23 cellular contexts compared by ENCODE assay signal in the genomic region with DNA sequence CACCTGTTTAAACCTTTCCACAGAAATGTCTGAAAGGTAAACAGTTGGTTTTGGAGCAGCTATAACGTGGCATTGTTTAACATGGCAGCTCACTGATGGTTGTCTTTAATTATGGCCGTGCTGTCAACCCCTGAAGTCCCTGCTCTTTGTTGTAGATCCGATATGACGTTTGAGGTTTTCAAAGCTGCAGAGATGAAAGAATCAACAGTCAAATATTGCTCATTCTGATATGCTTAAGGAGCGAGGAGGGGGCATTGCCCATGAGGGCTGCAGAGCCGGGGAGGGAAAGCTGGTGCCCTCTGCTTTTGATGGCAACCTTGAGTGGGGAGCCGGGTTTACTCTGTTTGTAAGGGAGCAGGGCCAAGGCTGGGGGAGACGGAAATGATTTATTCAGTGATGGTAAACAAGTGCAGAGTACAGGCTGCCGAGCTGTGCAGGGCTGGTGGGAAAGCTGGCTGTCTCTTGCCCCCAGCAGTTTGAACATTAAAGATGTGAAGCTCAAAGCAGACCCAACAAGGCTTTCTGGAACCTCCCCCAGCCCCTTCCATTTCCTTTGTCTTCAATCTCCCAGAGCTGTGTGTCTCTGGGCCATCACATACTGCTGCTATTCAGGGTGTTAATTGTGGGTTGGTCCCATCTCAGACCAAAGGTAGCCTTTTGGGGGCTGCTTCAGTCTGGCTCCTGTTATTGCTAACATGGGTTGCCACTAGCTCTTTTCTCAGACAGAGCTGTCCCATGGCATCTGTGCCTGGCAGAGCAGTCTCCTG.
A peak's percentile ranks its signal among the peaks of the same experiment; 100 is the strongest.
DNase-seq lines count a peak whose midpoint lies in the region; ATAC-seq, FAIRE-seq and TF ChIP-seq lines count a peak whose summit lies in the region.
"Had no signal": no experiment of that assay in that cellular context is flagged by ENCODE, and none has a peak within 500 bp of the region (broad histone marks: within the 10 kb centered on the region; RNA-seq: fewer than 3 reads in every experiment).

No MANE protein-coding gene starts in this region.

- H3K36me3 Mint-ChIP-seq in activated CD4-positive, alpha-beta T cell treated with anti-CD3 and anti-CD28 coated beads, Interleukin-2, amount 10 ng/mL, durations not matched to agents 24 days and 14 days (ENCODE audit: low read depth): no peaks in the 10 kb centered on the region
- H3K36me3 Mint-ChIP-seq in nephron progenitor cell (ENCODE audit: low read depth): no peaks in the 10 kb centered on the region
- H3K36me3 Mint-ChIP-seq: brain had no signal

- H3K27ac Mint-ChIP-seq in activated CD4-positive, alpha-beta T cell treated with anti-CD3 and anti-CD28 coated beads, Interleukin-2, amount 10 ng/mL, durations not matched to agents 24 days and 14 days: no peak overlapping the region
- no peak overlapping the region for H3K27ac Mint-ChIP-seq in nephron progenitor cell
- H3K27ac Mint-ChIP-seq: activated naive CD8-positive, alpha-beta T cell treated with anti-CD3 and anti-CD28 coated beads, Interleukin-2, amount 50 U/mL, for 24 hours; activated T-helper 1 cell treated with anti-CD3 and anti-CD28 coated beads, Interleukin-12 subunit alpha, Interleukin-12 subunit beta, Interleukin-2, Interleukin-4 antibody, amounts not matched to agents 30 ng/mL and 10 ng/mL and 1 ng/mL, durations not matched to agents 14 hours and 24 hours and 36 hours; B cell had no signal

- no peaks in the 10 kb centered on the region for H3K36me3 ChIP-seq in pancreas
- H3K36me3 ChIP-seq: gastrocnemius medialis, suprapubic skin, uterus had no signal

- peaks cover 3% of the 10 kb centered on the region for H3K9me3 Mint-ChIP-seq in activated CD4-positive, alpha-beta T cell treated with anti-CD3 and anti-CD28 coated beads, Interleukin-2, amount 10 ng/mL, durations not matched to agents 24 days and 14 days
- no peaks in the 10 kb centered on the region for H3K9me3 Mint-ChIP-seq in nephron progenitor cell
- H3K9me3 Mint-ChIP-seq: activated naive CD8-positive, alpha-beta T cell treated with anti-CD3 and anti-CD28 coated beads, Interleukin-2, amount 50 U/mL, for 24 hours; activated T-helper 1 cell treated with anti-CD3 and anti-CD28 coated beads, Interleukin-12 subunit alpha, Interleukin-12 subunit beta, Interleukin-2, Interleukin-4 antibody, amounts not matched to agents 30 ng/mL and 10 ng/mL and 1 ng/mL, durations not matched to agents 14 hours and 24 hours and 36 hours had no signal

- no peak overlapping the region for H3K4me3 ChIP-seq in pancreas
- H3K4me3 ChIP-seq: gastrocnemius medialis, suprapubic skin, uterus had no signal

- peaks cover 33 to 57% (median 45%) of the 10 kb centered on the region in 3 donors for H3K4me1 ChIP-seq in pancreas
- H3K4me1 ChIP-seq: gastrocnemius medialis, suprapubic skin had no signal

- no peaks in the 10 kb centered on the region for H3K27me3 ChIP-seq in pancreas
- H3K27me3 ChIP-seq: gastrocnemius medialis, suprapubic skin, uterus had no signal

- WGBS in pancreas, 2 donors: 11 to 21% methylated on average over 9 of the region's 9 CpGs

- no peaks in the 10 kb centered on the region for H3K9me3 ChIP-seq in pancreas
- H3K9me3 ChIP-seq: gastrocnemius medialis, suprapubic skin, uterus had no signal

- intact Hi-C loops in pancreas (cut with DNase I): loop anchor here in 1 of 3 donors (10.0 kb wide), 1 partner anchor 372 kb away; the partner anchor contains the start of gene ZNF503
- intact Hi-C loops in activated CD4-positive, alpha-beta T cell treated with anti-CD3 and anti-CD28 coated beads, Interleukin-2, amount 10 ng/mL, durations not matched to agents 24 days and 14 days (cut with micrococcal nuclease): no loop called here

- ATAC-seq in pancreas: peak; percentile 67 to 90 (median 81)
- ATAC-seq: activated naive CD8-positive, alpha-beta T cell treated with anti-CD3 and anti-CD28 coated beads, Interleukin-2, amount 50 U/mL, for 24 hours; esophagus mucosa; gastrocnemius medialis; sciatic nerve; SK-N-SH treated with all-trans-retinoic acid at 6 μM for 48 hours had no signal

- peaks cover 7% of the 10 kb centered on the region for H3K4me1 Mint-ChIP-seq in activated CD4-positive, alpha-beta T cell treated with anti-CD3 and anti-CD28 coated beads, Interleukin-2, amount 10 ng/mL, durations not matched to agents 24 days and 14 days
- peaks cover 31% of the 10 kb centered on the region for H3K4me1 Mint-ChIP-seq in nephron progenitor cell

- H3K4me3 Mint-ChIP-seq in activated CD4-positive, alpha-beta T cell treated with anti-CD3 and anti-CD28 coated beads, Interleukin-2, amount 10 ng/mL, durations not matched to agents 24 days and 14 days: no peak overlapping the region
- no peak overlapping the region for H3K4me3 Mint-ChIP-seq in nephron progenitor cell
- H3K4me3 Mint-ChIP-seq: activated naive CD8-positive, alpha-beta T cell treated with anti-CD3 and anti-CD28 coated beads, Interleukin-2, amount 50 U/mL, for 24 hours; activated T-helper 1 cell treated with anti-CD3 and anti-CD28 coated beads, Interleukin-12 subunit alpha, Interleukin-12 subunit beta, Interleukin-2, Interleukin-4 antibody, amounts not matched to agents 30 ng/mL and 10 ng/mL and 1 ng/mL, durations not matched to agents 14 hours and 24 hours and 36 hours; B cell; brain had no signal

- DNase-seq in NCI-H1417 (lab: John Stamatoyannopoulos, UW) (peak in 2 of 3 experiments; percentile 37 to 79), NCI-H1417 treated with DMSO at 0.1 percent for 48 hours (lab: John Stamatoyannopoulos, UW) (no peak), NCI-H2081 (lab: John Stamatoyannopoulos, UW) (peak; percentile 72 to 86), SHP77 treated with DMSO at 0.1 percent for 48 hours (lab: John Stamatoyannopoulos, UW) (peak; percentile 83), pancreas (peak; percentile 58 to 86 (median 70)), nephron progenitor cell (no peak)
- DNase-seq in activated CD4-positive, alpha-beta T cell treated with anti-CD3 and anti-CD28 coated beads, Interleukin-2, amount 10 ng/mL, durations not matched to agents 24 days and 14 days: no peak
- DNase-seq in stimulated activated CD8-positive, alpha-beta memory T cell treated with anti-CD3 and anti-CD28 coated beads, Interleukin-4, amount 100 ng/mL, for 48 hours: no peak
- DNase-seq: activated naive CD8-positive, alpha-beta T cell treated with anti-CD3 and anti-CD28 coated beads, Interleukin-2, amount 50 U/mL, for 24 hours; Calu3; effector memory CD4-positive, alpha-beta T cell; gastrocnemius medialis; kidney; stimulated activated CD4-positive, alpha-beta T cell treated with anti-CD3 and anti-CD28 coated beads, Interleukin-15, amount 100 ng/mL, for 24 hours; T1000; uterus had no signal

- FAIRE-seq in pancreas (lab: Jason Lieb, UNC): no peak
- FAIRE-seq: kidney had no signal

- peak overlapping the region in 3 of 4 donors; percentile 32 to 73 (median 68) for H3K27ac ChIP-seq in pancreas
- H3K27ac ChIP-seq: gastrocnemius medialis, suprapubic skin, uterus had no signal

- TF ChIP-seq CTCF in pancreas (IDR thresholded peaks at IDR 0.05) (no peak), nephron progenitor cell (IDR thresholded peaks at IDR 0.05) (no peak)

- H3K27me3 Mint-ChIP-seq in activated CD4-positive, alpha-beta T cell treated with anti-CD3 and anti-CD28 coated beads, Interleukin-2, amount 10 ng/mL, durations not matched to agents 24 days and 14 days: peaks cover 2% of the 10 kb centered on the region
- peaks cover 8% of the 10 kb centered on the region for H3K27me3 Mint-ChIP-seq in nephron progenitor cell (ENCODE audit: low read depth, poor library complexity)

Comparison
In these comparisons a context has a peak if more than half of its experiments do, and no peak if none do; other contexts are left out.
1. DNase-seq: peak in NCI-H1417 (2 of 3), NCI-H2081 (2 of 2), SHP77 treated with DMSO at 0.1 percent for 48 hours (single experiment) and pancreas (6 of 6); none in NCI-H1417 treated with DMSO at 0.1 percent for 48 hours (single experiment), activated CD4-positive, alpha-beta T cell treated with anti-CD3 and anti-CD28 coated beads, Interleukin-2, amount 10 ng/mL, durations not matched to agents 24 days and 14 days (single experiment), nephron progenitor cell (single experiment) and stimulated activated CD8-positive, alpha-beta memory T cell treated with anti-CD3 and anti-CD28 coated beads, Interleukin-4, amount 100 ng/mL, for 48 hours (single experiment).